Comparison of ENCODE assay signal across 25 cellular contexts in genomic region chr6:22164236-22164635, GRCh38.
"Had no signal": no experiment of that assay in that cellular context is flagged by ENCODE, and none has a peak within 500 bp of the region (broad histone marks: within the 10 kb centered on the region; RNA-seq: fewer than 3 reads in every experiment).

No MANE protein-coding gene starts in this region.

- H3K9me3 ChIP-seq: esophagus squamous epithelium, gastrocnemius medialis, lower lobe of right lung, mucosa of descending colon had no signal

- H3K27ac ChIP-seq: coronary artery, epithelial cell of prostate, esophagus squamous epithelium, gastrocnemius medialis, heart right ventricle, left lung, lower lobe of right lung had no signal

- H3K27ac Mint-ChIP-seq: mesothelial cell of epicardium; naive B cell; naive thymus-derived CD8-positive, alpha-beta T cell had no signal

- DNase-seq: effector CD4-positive, alpha-beta T cell; effector memory CD4-positive, alpha-beta T cell; erythroblast; esophagus squamous epithelium; foreskin fibroblast; foreskin melanocyte; gastrocnemius medialis; glutamatergic neuron; head of caudate nucleus; heart right ventricle; hippocampal formation; left cardiac atrium; left lung; left ventricle myocardium superior; lower lobe of right lung; mesenchymal stem cell; mucosa of descending colon; naive B cell; naive thymus-derived CD8-positive, alpha-beta T cell had no signal

- H3K36me3 ChIP-seq: esophagus squamous epithelium, gastrocnemius medialis, heart right ventricle, left lung, lower lobe of right lung had no signal

- H3K4me3 ChIP-seq: coronary artery, esophagus squamous epithelium, gastrocnemius medialis, heart right ventricle, left lung, lower lobe of right lung, mucosa of descending colon had no signal

- H3K4me1 Mint-ChIP-seq: mesothelial cell of epicardium; naive B cell; naive thymus-derived CD8-positive, alpha-beta T cell had no signal

- H3K27me3 ChIP-seq: esophagus squamous epithelium, gastrocnemius medialis, heart right ventricle, left lung had no signal

- H3K36me3 Mint-ChIP-seq: naive B cell; naive thymus-derived CD8-positive, alpha-beta T cell had no signal

- H3K4me1 ChIP-seq: esophagus squamous epithelium, gastrocnemius medialis, heart right ventricle, left lung, lower lobe of right lung had no signal

- ATAC-seq: esophagus mucosa; gastrocnemius medialis; heart right ventricle; left cardiac atrium; left lung; left ventricle myocardium superior; lower lobe of right lung; mucosa of descending colon; naive thymus-derived CD8-positive, alpha-beta T cell had no signal

- H3K4me3 Mint-ChIP-seq: mesothelial cell of epicardium; naive B cell; naive thymus-derived CD8-positive, alpha-beta T cell had no signal

- H3K27me3 Mint-ChIP-seq: naive B cell; naive thymus-derived CD8-positive, alpha-beta T cell had no signal

- FAIRE-seq: colon, keratinocyte had no signal
